Comparison of ENCODE assay signal across 2 cellular contexts in genomic region chr20:52994184-52994970, GRCh38.
TF ChIP-seq lines count a peak whose summit lies in the region.

No MANE protein-coding gene starts in this region.

TF ChIP-seq in HepG2, 621 proteins besides CTCF, POLR2A, EP300 and RAD21 (continued from another document):
- TF ChIP-seq SOX6 (IDR thresholded peaks at IDR 0.05) = peak; percentile 50; the same call in 1 of the 2 replicates
- no peak for TF ChIP-seq SOX6 (CRISPR knock-in tag; IDR thresholded peaks at IDR 0.05)
- TF ChIP-seq ZFP82 (CRISPR knock-in tag; IDR thresholded peaks at IDR 0.05; ENCODE audit: borderline replicate concordance) = no peak

TF ChIP-seq in SK-N-SH, 30 proteins besides CTCF, POLR2A, EP300 and RAD21 (continued from another document):
- no peak for TF ChIP-seq PBX3 (IDR thresholded peaks at IDR 0.05)
- TF ChIP-seq CHD2 (IDR thresholded peaks at IDR 0.05; ENCODE audit: low read length, partially characterized antibody) = no peak
- TF ChIP-seq GATA2 (CRISPR knock-in tag; IDR thresholded peaks at IDR 0.05) = 0 out of 2 replicates have a peak, but pooled peaks have one; percentile 14
- TF ChIP-seq RCOR1 (IDR thresholded peaks at IDR 0.05; ENCODE audit: low read length) = peak; percentile 41; the same call in 1 of the 2 replicates
